Comparison of ENCODE assay signal across 10 cellular contexts in the genomic region with DNA sequence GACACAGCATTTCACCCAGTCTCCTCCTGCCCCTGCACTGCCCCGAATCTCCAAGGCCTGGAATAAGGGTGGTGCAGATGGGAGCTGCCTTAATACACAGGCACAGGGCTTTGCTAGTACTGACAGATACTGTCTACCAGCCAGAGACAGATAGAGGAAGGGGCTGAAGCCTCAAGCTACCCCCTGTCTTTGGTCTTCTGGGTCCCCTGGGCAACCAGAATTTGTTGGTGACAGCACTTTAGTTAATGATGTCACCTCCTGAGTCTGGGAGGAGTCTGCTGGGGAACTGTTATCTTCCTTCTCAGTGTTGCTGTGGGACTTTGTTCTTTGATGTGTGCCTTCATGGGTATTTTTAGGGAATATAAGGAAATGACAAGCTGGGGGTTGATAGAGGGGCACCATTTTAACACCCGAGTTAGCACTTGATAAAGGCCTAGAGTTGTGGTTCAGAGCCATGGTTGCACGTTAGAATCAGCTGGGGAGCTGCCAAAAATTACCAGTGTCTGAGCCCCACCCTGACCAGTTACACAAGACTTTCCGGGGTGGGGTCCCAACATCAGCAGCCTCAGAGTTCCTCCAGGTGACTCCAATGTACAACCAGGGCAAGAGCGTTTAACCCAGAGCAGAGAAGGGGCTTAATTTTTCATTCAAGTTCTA.
DNase-seq lines count a peak whose midpoint lies in the region; ATAC-seq and TF ChIP-seq lines count a peak whose summit lies in the region.
"Had no signal": no experiment of that assay in that cellular context is flagged by ENCODE, and none has a peak within 500 bp of the region (broad histone marks: within the 10 kb centered on the region; RNA-seq: fewer than 3 reads in every experiment).

No MANE protein-coding gene starts in this region.

- no peaks in the 10 kb centered on the region for H3K9me3 ChIP-seq in CD4-positive, CD25-positive, alpha-beta regulatory T cell (ENCODE audit: control insufficient read depth in 2 of 2, low read length in 2 of 2)
- H3K9me3 ChIP-seq in RWPE2 (ENCODE audit: severe bottlenecking) (no peaks in the 10 kb centered on the region), ascending aorta (no peaks in the 10 kb centered on the region), gastroesophageal sphincter (no peaks in the 10 kb centered on the region)

- peak; percentile 58 to 63 for ATAC-seq in CD4-positive, CD25-positive, alpha-beta regulatory T cell (ENCODE audit: low read depth in 2 of 2)
- peak; percentile 50; the same call in 2 of the 3 replicates for ATAC-seq in RWPE2 (ENCODE audit: low read depth)
- ATAC-seq in gastroesophageal sphincter: no peak
- ATAC-seq in HG02840 (IDR thresholded peaks at IDR 0.05; ENCODE audit: low FRiP score, unreplicated experiment): no peak

- intact Hi-C loops in ascending aorta (cut with DNase I): no loop called here

- WGBS in gastroesophageal sphincter (ENCODE audit: low coverage in 1 of 2), 2 donors: 90% methylated on average over 5 of the region's 5 CpGs; no CpG with 5 or more reads in 1 of the 2 donors

- no peaks in the 10 kb centered on the region for H3K27me3 Mint-ChIP-seq in CD4-positive, CD25-positive, alpha-beta regulatory T cell
- H3K27me3 Mint-ChIP-seq in mesothelial cell of epicardium (ENCODE audit: low read depth): no peaks in the 10 kb centered on the region

- TF ChIP-seq EP300 in gastroesophageal sphincter (IDR thresholded peaks at IDR 0.05): no peak

- H3K36me3 ChIP-seq in CD4-positive, CD25-positive, alpha-beta regulatory T cell (ENCODE audit: control insufficient read depth, insufficient read depth, low read length): no peaks in the 10 kb centered on the region
- H3K36me3 ChIP-seq in RWPE2 (ENCODE audit: low read depth) (peaks cover 6% of the 10 kb centered on the region), ascending aorta (peaks cover 17 to 19% of the 10 kb centered on the region in 2 donors), gastroesophageal sphincter (peaks cover 0 to 35% of the 10 kb centered on the region in 2 donors)

- in situ Hi-C loops in G401 (cut with HindIII; ENCODE audit: low sequenced_read_pairs): no loop called here

- H3K4me3 ChIP-seq in CD4-positive, CD25-positive, alpha-beta regulatory T cell (ENCODE audit: low read depth, low read length): peak overlapping the region; percentile 43
- H3K4me3 ChIP-seq in RWPE2 (ENCODE audit: severe bottlenecking) (no peak overlapping the region), ascending aorta (no peak overlapping the region), gastroesophageal sphincter (no peak overlapping the region)

- no peaks in the 10 kb centered on the region for H3K27me3 ChIP-seq in CD4-positive, CD25-positive, alpha-beta regulatory T cell (ENCODE audit: control insufficient read depth, insufficient read depth, low read length)
- no peaks in the 10 kb centered on the region for H3K27me3 ChIP-seq in RWPE2 (ENCODE audit: insufficient read depth, poor library complexity, severe bottlenecking)
- H3K27me3 ChIP-seq in ascending aorta: no peaks in the 10 kb centered on the region
- H3K27me3 ChIP-seq in gastroesophageal sphincter: no peaks in the 10 kb centered on the region

- H3K4me1 ChIP-seq in CD4-positive, CD25-positive, alpha-beta regulatory T cell (ENCODE audit: control insufficient read depth, insufficient read depth, low read length, poor library complexity, severe bottlenecking): peaks cover 32% of the 10 kb centered on the region
- H3K4me1 ChIP-seq in RWPE2 (ENCODE audit: insufficient read depth, poor library complexity, severe bottlenecking): peaks cover 10% of the 10 kb centered on the region
- peaks cover 3 to 17% of the 10 kb centered on the region in 2 donors for H3K4me1 ChIP-seq in ascending aorta
- H3K4me1 ChIP-seq in gastroesophageal sphincter: peaks cover 0 to 12% (median 0%) of the 10 kb centered on the region in 3 donors

- TF ChIP-seq CTCF in RWPE2 (IDR thresholded peaks at IDR 0.05; ENCODE audit: poor library complexity, severe bottlenecking) (no peak), ascending aorta (IDR thresholded peaks at IDR 0.05) (no peak), mesothelial cell of epicardium (IDR thresholded peaks at IDR 0.05; ENCODE audit: unreplicated experiment) (no peak), gastroesophageal sphincter (IDR thresholded peaks at IDR 0.05) (no peak)

- H3K36me3 Mint-ChIP-seq in CD4-positive, CD25-positive, alpha-beta regulatory T cell: no peaks in the 10 kb centered on the region
- H3K36me3 Mint-ChIP-seq in mesothelial cell of epicardium: peaks cover 17% of the 10 kb centered on the region

- peak overlapping the region; percentile 75 to 92 (median 86) for H3K27ac Mint-ChIP-seq in CD4-positive, CD25-positive, alpha-beta regulatory T cell
- H3K27ac Mint-ChIP-seq in mesothelial cell of epicardium: peak overlapping the region; percentile 52

- H3K4me1 Mint-ChIP-seq in CD4-positive, CD25-positive, alpha-beta regulatory T cell: peaks cover 20 to 50% (median 39%) of the 10 kb centered on the region in 4 donors
- H3K4me1 Mint-ChIP-seq in mesothelial cell of epicardium: peaks cover 14% of the 10 kb centered on the region

- peaks cover 0 to 3% (median 0%) of the 10 kb centered on the region in 7 donors for H3K9me3 Mint-ChIP-seq in CD4-positive, CD25-positive, alpha-beta regulatory T cell
- no peaks in the 10 kb centered on the region for H3K9me3 Mint-ChIP-seq in mesothelial cell of epicardium

- H3K27ac ChIP-seq in CD4-positive, CD25-positive, alpha-beta regulatory T cell (ENCODE audit: insufficient read depth, low read length, poor library complexity, severe bottlenecking): peak overlapping the region; percentile 80
- H3K27ac ChIP-seq in RWPE2 (ENCODE audit: poor library complexity, severe bottlenecking): no peak overlapping the region
- peak overlapping the region; percentile 52 to 60 for H3K27ac ChIP-seq in ascending aorta
- no peak overlapping the region for H3K27ac ChIP-seq in gastroesophageal sphincter
- H3K27ac ChIP-seq: KMS-11 had no signal

- peak overlapping the region; percentile 16 to 63 (median 28) for H3K4me3 Mint-ChIP-seq in CD4-positive, CD25-positive, alpha-beta regulatory T cell
- no peak overlapping the region for H3K4me3 Mint-ChIP-seq in mesothelial cell of epicardium

- DNase-seq in CD4-positive, CD25-positive, alpha-beta regulatory T cell: peak; percentile 39 to 76 (median 64)
- DNase-seq in RWPE2 (ENCODE audit: low spot score) (peak; percentile 11), ascending aorta (ENCODE audit: low spot score in 2 of 2) (peak in 1 of 2 donors; percentile 59), mesothelial cell of epicardium (ENCODE audit: low spot score in 2 of 2, unreplicated experiment in 2 of 2) (peak in 1 of 2 experiments; percentile 13), GM19238 (ENCODE audit: insufficient read length, low spot score) (no peak), G401 (ENCODE audit: low spot score) (no peak)
- DNase-seq: DND-41 had no signal

- no peak for TF ChIP-seq POLR2A in gastroesophageal sphincter (IDR thresholded peaks at IDR 0.05)

Comparison
In these comparisons a context has a peak if more than half of its experiments do, and no peak if none do; other contexts are left out.
1. ATAC-seq: peak in CD4-positive, CD25-positive, alpha-beta regulatory T cell (2 of 2) and RWPE2 (single experiment); none in gastroesophageal sphincter (single experiment) and HG02840 (single experiment).
2. DNase-seq: peak in CD4-positive, CD25-positive, alpha-beta regulatory T cell (3 of 3) and RWPE2 (single experiment); none in GM19238 (single experiment) and G401 (single experiment).
3. H3K27ac ChIP-seq: peak in CD4-positive, CD25-positive, alpha-beta regulatory T cell (single experiment) and ascending aorta (2 of 2); none in RWPE2 (single experiment) and gastroesophageal sphincter (0 of 4).